In the genomic region with DNA sequence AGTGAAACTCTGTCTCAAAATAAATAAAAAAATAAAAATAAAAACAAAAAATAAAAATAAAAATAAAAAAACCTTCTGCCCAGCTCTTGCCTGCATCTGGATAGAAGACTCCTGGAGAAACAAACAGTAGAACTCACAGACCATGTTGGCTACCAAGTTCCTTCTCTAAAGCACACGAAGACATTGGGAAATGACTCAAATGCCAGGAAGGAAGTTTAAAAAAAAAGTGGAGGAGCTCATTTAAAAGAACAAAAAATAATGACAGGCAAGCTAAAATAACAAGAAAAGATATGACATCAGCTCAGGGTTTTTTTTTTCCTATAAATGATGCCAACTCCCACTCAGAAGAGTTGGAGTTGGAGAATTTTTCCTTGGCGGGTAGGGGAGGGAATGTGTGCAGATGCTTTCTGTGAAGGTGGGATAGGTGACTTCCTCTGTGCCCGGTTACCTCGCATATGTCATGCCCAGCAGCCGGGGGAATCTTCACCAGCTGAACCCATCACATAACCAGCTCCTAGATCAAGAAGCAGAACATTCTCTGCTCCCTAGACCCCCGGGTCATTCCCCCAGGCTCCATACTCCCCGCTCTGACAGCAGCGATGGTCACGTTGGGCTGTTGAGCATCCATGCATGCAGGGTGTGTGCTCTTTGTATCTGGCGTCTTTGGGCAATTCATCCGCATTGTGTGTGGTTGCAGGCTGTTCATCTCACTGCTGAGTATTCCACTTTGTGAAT, we compare ENCODE assay signal across 1 cellular context.
A peak's percentile ranks its signal among the peaks of the same experiment; 100 is the strongest.
TF ChIP-seq lines count a peak whose summit lies in the region.

No MANE protein-coding gene starts in this region.

TF ChIP-seq in endothelial cell of umbilical vein, 7 proteins besides CTCF, POLR2A, EP300 and RAD21:
- TF ChIP-seq JUN (IDR thresholded peaks at IDR 0.05; ENCODE audit: borderline replicate concordance, insufficient read depth, insufficient read length, low read depth) (peak; percentile 98), EZH2 (IDR thresholded peaks at IDR 0.05; ENCODE audit: borderline replicate concordance, low read depth, low read length, severe bottlenecking) (no peak), FOS (IDR thresholded peaks at IDR 0.05; ENCODE audit: borderline replicate concordance, insufficient read depth, low read length) (peak; percentile 86), POLR2AphosphoS5 (IDR thresholded peaks at IDR 0.05; ENCODE audit: insufficient read depth, low read depth, low read length) (peak; percentile 84), GATA2 (IDR thresholded peaks at IDR 0.05; ENCODE audit: insufficient read depth, insufficient read length, low read depth, low read length) (peak; percentile 28), MYC (IDR thresholded peaks at IDR 0.05; ENCODE audit: low read depth, low read length) (no peak)
- TF ChIP-seq, protein P1, sequence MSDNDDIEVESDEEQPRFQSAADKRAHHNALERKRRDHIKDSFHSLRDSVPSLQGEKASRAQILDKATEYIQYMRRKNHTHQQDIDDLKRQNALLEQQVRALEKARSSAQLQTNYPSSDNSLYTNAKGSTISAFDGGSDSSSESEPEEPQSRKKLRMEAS (IDR thresholded peaks at IDR 0.05; ENCODE audit: insufficient read depth, insufficient read length): no peak
